ENCODE assay signal across 10 cellular contexts in the genomic region with DNA sequence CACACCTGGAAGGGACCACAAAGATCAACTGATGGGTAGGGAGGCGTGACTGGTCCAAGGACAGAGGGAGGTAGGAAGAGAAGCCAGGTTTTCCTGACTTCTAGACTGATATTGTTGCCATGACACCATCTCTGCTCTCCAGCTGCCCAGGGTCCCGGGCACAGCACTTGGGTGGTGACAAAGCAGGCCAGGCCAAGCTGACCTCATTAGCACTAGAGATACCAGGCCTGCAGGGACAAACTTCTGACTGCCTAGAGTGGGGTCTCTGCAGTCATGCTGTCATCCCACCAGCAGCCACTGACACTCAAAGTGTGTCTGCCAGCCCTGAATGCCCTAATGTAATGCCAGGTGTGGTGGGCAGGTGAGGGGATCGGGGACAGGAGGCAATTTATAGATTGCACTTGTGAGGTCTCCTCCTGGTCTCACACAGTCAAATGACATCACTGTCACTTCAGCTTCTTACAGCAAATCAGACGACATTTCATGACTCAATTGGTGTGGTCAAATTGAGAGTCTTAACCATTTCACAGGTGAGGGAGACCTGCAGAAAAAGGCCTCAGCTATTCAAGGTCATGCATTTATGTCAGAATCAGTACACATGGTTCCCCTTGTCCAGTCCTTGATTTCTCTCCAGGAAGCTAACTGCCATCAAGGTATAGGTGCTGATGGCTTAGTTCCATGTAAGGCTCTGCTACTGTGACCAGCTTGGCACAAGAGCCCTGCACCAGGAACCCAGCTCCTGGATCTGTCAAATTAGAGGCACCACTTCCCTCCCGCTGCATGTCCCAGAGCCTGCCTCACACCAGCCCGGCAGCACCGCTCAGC. TPM values are rescaled to one million over a fixed set of nuclear protein-coding genes. Genes with fewer than 3 reads are reported as not detected.
A peak's percentile ranks its signal among the peaks of the same experiment; 100 is the strongest.
DNase-seq lines count a peak whose midpoint lies in the region; ATAC-seq and TF ChIP-seq lines count a peak whose summit lies in the region.
"Had no signal": no experiment of that assay in that cellular context is flagged by ENCODE, and none has a peak within 500 bp of the region (broad histone marks: within the 10 kb centered on the region; RNA-seq: fewer than 3 reads in every experiment).

No MANE protein-coding gene starts in this region.

- H3K9me3 ChIP-seq in Caco-2 (no peaks in the 10 kb centered on the region), RWPE2 (ENCODE audit: severe bottlenecking) (no peaks in the 10 kb centered on the region), esophagus squamous epithelium (no peaks in the 10 kb centered on the region)

- H3K36me3 Mint-ChIP-seq in Caco-2 (ENCODE audit: insufficient read depth, unreplicated experiment) (peaks cover 18% of the 10 kb centered on the region), progenitor cell of endocrine pancreas (ENCODE audit: insufficient read depth) (no peaks in the 10 kb centered on the region)

- CTCF ChIA-PET in Caco-2 (lab: Charles Lee): no interaction called here

- intact Hi-C loops in Caco-2 (cut with micrococcal nuclease; ENCODE audit: unreplicated experiment) (no loop called here), esophagus squamous epithelium (cut with DNase I) (no loop called here)

- no peaks in the 10 kb centered on the region for H3K36me3 ChIP-seq in Caco-2 (ENCODE audit: control insufficient read depth, insufficient read depth, low read length)
- peaks cover 24% of the 10 kb centered on the region for H3K36me3 ChIP-seq in RWPE2 (ENCODE audit: low read depth)
- no peaks in the 10 kb centered on the region for H3K36me3 ChIP-seq in esophagus squamous epithelium

- H3K4me1 ChIP-seq in Caco-2: peaks cover 7% of the 10 kb centered on the region
- H3K4me1 ChIP-seq in RWPE2 (ENCODE audit: insufficient read depth, poor library complexity, severe bottlenecking): peaks cover 13% of the 10 kb centered on the region
- H3K4me1 ChIP-seq in esophagus squamous epithelium: peaks cover 34 to 79% (median 43%) of the 10 kb centered on the region in 3 donors

- WGBS in esophagus squamous epithelium, 2 donors: 60 to 74% methylated on average over 2 to 3 of the region's 7 CpGs

- no TSS peak for BruUV-seq in Caco-2 (replicated peaks; lab: Mats Ljungman, UMichigan)

- H3K27ac Mint-ChIP-seq in Caco-2 (ENCODE audit: unreplicated experiment) (no peak overlapping the region), progenitor cell of endocrine pancreas (no peak overlapping the region)

- H3K4me3 Mint-ChIP-seq in Caco-2 (ENCODE audit: unreplicated experiment) (peak overlapping the region; percentile 91), progenitor cell of endocrine pancreas (ENCODE audit: low read depth) (peak overlapping the region; percentile 84)

- DNase-seq in Caco-2: no peak
- no peak for DNase-seq in RWPE2 (ENCODE audit: low spot score)
- DNase-seq in esophagus squamous epithelium (lab: John Stamatoyannopoulos, UW): no peak
- no peak for DNase-seq in progenitor cell of endocrine pancreas (ENCODE audit: low spot score, unreplicated experiment)
- DNase-seq: cortex of kidney, NCI-H510A had no signal

- POLR2A ChIA-PET in Caco-2 (lab: Charles Lee): no interaction called here

- H3K9me3 Mint-ChIP-seq in Caco-2 (ENCODE audit: unreplicated experiment) (no peaks in the 10 kb centered on the region), progenitor cell of endocrine pancreas (ENCODE audit: low read depth) (no peaks in the 10 kb centered on the region)

- H3K4me1 Mint-ChIP-seq in Caco-2 (ENCODE audit: low read depth, unreplicated experiment) (peaks cover 24% of the 10 kb centered on the region), progenitor cell of endocrine pancreas (ENCODE audit: low read depth) (peaks cover 35% of the 10 kb centered on the region)

- no peak for TF ChIP-seq POLR2A in esophagus squamous epithelium (IDR thresholded peaks at IDR 0.05)

- ATAC-seq in RWPE2 (ENCODE audit: low read depth) (no peak), HG02870 (IDR thresholded peaks at IDR 0.05; ENCODE audit: unreplicated experiment) (no peak), HG03135 (IDR thresholded peaks at IDR 0.05; ENCODE audit: unreplicated experiment) (no peak), HG02588 (IDR thresholded peaks at IDR 0.05; ENCODE audit: unreplicated experiment) (no peak), HG03439 (IDR thresholded peaks at IDR 0.05; ENCODE audit: unreplicated experiment) (no peak)

- TF ChIP-seq CTCF in Caco-2 (IDR thresholded peaks at IDR 0.05; ENCODE audit: insufficient read depth in 1 of 2, low read depth in 1 of 2, low read length in 1 of 2, severe bottlenecking in 1 of 2, unreplicated experiment in 1 of 2) (no peak), RWPE2 (IDR thresholded peaks at IDR 0.05; ENCODE audit: poor library complexity, severe bottlenecking) (no peak), esophagus squamous epithelium (IDR thresholded peaks at IDR 0.05) (no peak), progenitor cell of endocrine pancreas (IDR thresholded peaks at IDR 0.05; ENCODE audit: unreplicated experiment) (no peak)

- H3K27me3 ChIP-seq in Caco-2 (replicated peaks; ENCODE audit: control insufficient read depth, insufficient read depth, low read length) (no peaks in the 10 kb centered on the region), RWPE2 (ENCODE audit: insufficient read depth, poor library complexity, severe bottlenecking) (no peaks in the 10 kb centered on the region), esophagus squamous epithelium (no peaks in the 10 kb centered on the region)

- H3K27me3 Mint-ChIP-seq in Caco-2 (ENCODE audit: insufficient read depth, unreplicated experiment): no peaks in the 10 kb centered on the region
- no peaks in the 10 kb centered on the region for H3K27me3 Mint-ChIP-seq in progenitor cell of endocrine pancreas

- H3K27ac ChIP-seq in RWPE2 (ENCODE audit: poor library complexity, severe bottlenecking): peak overlapping the region; percentile 68
- peak overlapping the region; percentile 91 to 94 (median 92) for H3K27ac ChIP-seq in esophagus squamous epithelium

- no peak overlapping the region for H3K4me3 ChIP-seq in Caco-2 (ENCODE audit: low read depth, low read length)
- H3K4me3 ChIP-seq in RWPE2 (ENCODE audit: severe bottlenecking): peak overlapping the region; percentile 62
- peak overlapping the region; percentile 6 to 86 (median 75) for H3K4me3 ChIP-seq in esophagus squamous epithelium

RNA-seq across cellular contexts. Expression of a gene that starts 2.7 kb away (rescaled TPM):
- total RNA-seq in Caco-2 (2022) (28.9 and 31.0 TPM in 2 replicates), esophagus squamous epithelium (10 to 100 TPM; 11.4 to 18.8 (median 16.6) TPM), progenitor cell of endocrine pancreas (19.6 and 23.3 TPM in 2 replicates)
